8 cellular contexts compared by ENCODE assay signal in genomic region chr1:115595279-115596079, GRCh38. TPM values are rescaled to one million over a fixed set of nuclear protein-coding genes. Genes with fewer than 3 reads are reported as not detected.
DNase-seq lines count a peak whose midpoint lies in the region; ATAC-seq and TF ChIP-seq lines count a peak whose summit lies in the region.

No MANE protein-coding gene starts in this region.

- no peak overlapping the region for H3K4me3 ChIP-seq in MM.1S (ENCODE audit: low read length)
- H3K4me3 ChIP-seq in gastroesophageal sphincter, result no peak overlapping the region
- no peak overlapping the region for H3K4me3 ChIP-seq in trophoblast cell (ENCODE audit: low read depth, low read length)
- H3K4me3 ChIP-seq in upper lobe of right lung, result no peak overlapping the region

- peak; percentile 72 for ATAC-seq in GM19455 (IDR thresholded peaks at IDR 0.05; ENCODE audit: unreplicated experiment)
- ATAC-seq in gastroesophageal sphincter, result peak; percentile 82
- ATAC-seq in upper lobe of right lung, result peak; percentile 95

- H3F3A ChIP-seq in MM.1S (ENCODE audit: insufficient read depth, low read length), result no peaks in the 10 kb centered on the region

- H2BK12ac ChIP-seq in trophoblast cell (ENCODE audit: low read length), result no peak overlapping the region

- TF ChIP-seq POLR2A in gastroesophageal sphincter (IDR thresholded peaks at IDR 0.05), result no peak

- no peak overlapping the region for H4K8ac ChIP-seq in trophoblast cell (ENCODE audit: low read depth, low read length)

- no peak overlapping the region for H2BK5ac ChIP-seq in trophoblast cell (ENCODE audit: low read depth, low read length, poor library complexity)

- H3K4me2 ChIP-seq in MM.1S (ENCODE audit: low read depth, low read length) (no peak overlapping the region), trophoblast cell (ENCODE audit: low read length) (no peak overlapping the region)

- peak overlapping the region; percentile 21 for H2AK5ac ChIP-seq in trophoblast cell (ENCODE audit: low read length)

- H3K9me3 ChIP-seq in MM.1S (replicated peaks; ENCODE audit: insufficient read depth, low read length), result no peaks in the 10 kb centered on the region
- peaks cover 0 to under 1% (median 0%) of the 10 kb centered on the region in 3 donors for H3K9me3 ChIP-seq in gastroesophageal sphincter
- no peaks in the 10 kb centered on the region for H3K9me3 ChIP-seq in trophoblast cell (ENCODE audit: insufficient read depth, low read depth, low read length)
- H3K9me3 ChIP-seq in upper lobe of right lung, result no peaks in the 10 kb centered on the region

- H2BK120ac ChIP-seq in trophoblast cell (ENCODE audit: insufficient read depth, low read length, poor library complexity), result no peak overlapping the region

- H2AFZ ChIP-seq in MM.1S (ENCODE audit: low read length) (no peak overlapping the region), trophoblast cell (ENCODE audit: insufficient read depth, low read length, poor library complexity) (peak overlapping the region; percentile 11)

- no peak overlapping the region for H3K4ac ChIP-seq in trophoblast cell (ENCODE audit: low read depth, low read length)

- no peaks in the 10 kb centered on the region for H4K20me1 ChIP-seq in MM.1S (ENCODE audit: insufficient read depth, low read length)

- H3K23ac ChIP-seq in trophoblast cell (ENCODE audit: low read length), result no peak overlapping the region

- intact Hi-C loops in upper lobe of right lung (cut with DNase I), result loop anchor here (5.0 kb wide), 1 partner anchor 458 kb away; no protein-coding TSS in a partner anchor

- no peaks in the 10 kb centered on the region for H3K79me1 ChIP-seq in trophoblast cell (ENCODE audit: low read length)

- no peak overlapping the region for H3K18ac ChIP-seq in trophoblast cell (ENCODE audit: low read length)

- TF ChIP-seq EP300 in gastroesophageal sphincter (IDR thresholded peaks at IDR 0.05), result no peak

- peak; percentile 68 for DNase-seq in CD1c-positive myeloid dendritic cell (ENCODE audit: extremely low spot score)
- DNase-seq in MM.1S, result peak; percentile 19
- DNase-seq in RWPE1 (ENCODE audit: low spot score), result peak; percentile 77
- peak; percentile 28 for DNase-seq in activated gamma-delta T cell treated with anti-CD3 and anti-CD28 coated beads, Interleukin-2, amount 50 U/mL, for 16 hours (ENCODE audit: low read depth)
- peak; percentile 88 to 94 for DNase-seq in trophoblast cell
- peak; percentile 87 for DNase-seq in upper lobe of right lung

- H4K12ac ChIP-seq in trophoblast cell (ENCODE audit: low read depth, low read length), result no peak overlapping the region

- H3K9me2 ChIP-seq in MM.1S (replicated peaks; ENCODE audit: insufficient read depth, low read length), result no peaks in the 10 kb centered on the region

- H3K27me3 ChIP-seq in MM.1S (replicated peaks; ENCODE audit: insufficient read depth, low read length) (no peaks in the 10 kb centered on the region), gastroesophageal sphincter (no peaks in the 10 kb centered on the region), trophoblast cell (ENCODE audit: insufficient read depth, low read length) (no peaks in the 10 kb centered on the region), upper lobe of right lung (no peaks in the 10 kb centered on the region)

- 90 to 94% methylated on average over 2 to 5 of the region's 12 CpGs for WGBS in gastroesophageal sphincter (ENCODE audit: low coverage in 1 of 2), 2 donors
- no CpG with 5 or more reads among the region's 12 CpGs for WGBS in trophoblast cell (ENCODE audit: extremely low coverage, insufficient coverage, insufficient read length)

- H3K27ac ChIP-seq in MM.1S (ENCODE audit: low read length) (no peak overlapping the region), RWPE1 (peak overlapping the region; percentile 36; the same call in 1 of the 2 replicates), gastroesophageal sphincter (no peak overlapping the region), trophoblast cell (ENCODE audit: low read depth, low read length) (no peak overlapping the region), upper lobe of right lung (no peak overlapping the region)

- POLR2A ChIA-PET in RWPE1 (lab: Yijun Ruan, JAX; ENCODE audit: low non-redundant PET), result no interaction called here

- no peak overlapping the region for H3K14ac ChIP-seq in trophoblast cell (ENCODE audit: low read length)

- H4K91ac ChIP-seq in trophoblast cell (ENCODE audit: low read depth, low read length), result peak overlapping the region; percentile 6

- CTCF ChIA-PET in RWPE1 (lab: Yijun Ruan, JAX), result interaction anchor here (0.5 to 2.8 kb wide), 23 partner anchors 11 to 956 kb away, joined by 3 to 18 read pairs (median 3); no protein-coding TSS in a partner anchor

- H3K9ac ChIP-seq in MM.1S (ENCODE audit: low read length), result no peak overlapping the region
- H3K9ac ChIP-seq in trophoblast cell (ENCODE audit: low read length), result no peak overlapping the region

- H3K36me3 ChIP-seq in MM.1S (replicated peaks; ENCODE audit: insufficient read depth, low read length), result no peaks in the 10 kb centered on the region
- H3K36me3 ChIP-seq in gastroesophageal sphincter, result no peaks in the 10 kb centered on the region
- H3K36me3 ChIP-seq in trophoblast cell (ENCODE audit: control insufficient read depth in 1 of 2, insufficient read depth in 2 of 2, low read length in 2 of 2), result no peaks in the 10 kb centered on the region
- no peaks in the 10 kb centered on the region for H3K36me3 ChIP-seq in upper lobe of right lung

- H3K4me1 ChIP-seq in MM.1S (ENCODE audit: low read length) (no peaks in the 10 kb centered on the region), gastroesophageal sphincter (peaks cover 0 to 8% (median 0%) of the 10 kb centered on the region in 3 donors), trophoblast cell (ENCODE audit: control insufficient read depth in 1 of 2, insufficient read depth in 2 of 2, low read length in 2 of 2) (no peaks in the 10 kb centered on the region), upper lobe of right lung (no peaks in the 10 kb centered on the region)

- TF ChIP-seq CTCF in MM.1S (IDR thresholded peaks at IDR 0.05; ENCODE audit: low read length) (peak; percentile 72), RWPE1 (conservative IDR thresholded peaks at IDR 0.05; ENCODE audit: low read depth) (peak; percentile 94), gastroesophageal sphincter (IDR thresholded peaks at IDR 0.05) (peak; percentile 78 to 96 (median 82)), upper lobe of right lung (IDR thresholded peaks at IDR 0.05) (peak; percentile 91)

- H3K79me2 ChIP-seq in MM.1S (ENCODE audit: low read length) (no peaks in the 10 kb centered on the region), trophoblast cell (ENCODE audit: control insufficient read depth, insufficient read depth, low read length, poor library complexity) (no peaks in the 10 kb centered on the region)

RNA-seq across cellular contexts. Expression of gene VANGL1, which starts 46.3 kb away (rescaled TPM):
- total RNA-seq in gastroesophageal sphincter (10 to 100 TPM in 2 of 4 donors, 1 to 10 TPM in 2; 9.7 to 18.2 (median 12.7) TPM), upper lobe of right lung (10.4 TPM)
- 14.8 and 15.3 TPM in 2 replicates for polyA plus RNA-seq in trophoblast cell (2013)

Comparison
In these comparisons a context has a peak if more than half of its experiments do, and no peak if none do; other contexts are left out.
1. DNase-seq: peak in every context shown above with its lines; median percentile 91 in trophoblast cell; 87 in upper lobe of right lung; 77 in RWPE1; 68 in CD1c-positive myeloid dendritic cell; 28 in activated gamma-delta T cell treated with anti-CD3 and anti-CD28 coated beads, Interleukin-2, amount 50 U/mL, for 16 hours; 19 in MM.1S.